ENCODE assay signal across 17 cellular contexts in the genomic region with DNA sequence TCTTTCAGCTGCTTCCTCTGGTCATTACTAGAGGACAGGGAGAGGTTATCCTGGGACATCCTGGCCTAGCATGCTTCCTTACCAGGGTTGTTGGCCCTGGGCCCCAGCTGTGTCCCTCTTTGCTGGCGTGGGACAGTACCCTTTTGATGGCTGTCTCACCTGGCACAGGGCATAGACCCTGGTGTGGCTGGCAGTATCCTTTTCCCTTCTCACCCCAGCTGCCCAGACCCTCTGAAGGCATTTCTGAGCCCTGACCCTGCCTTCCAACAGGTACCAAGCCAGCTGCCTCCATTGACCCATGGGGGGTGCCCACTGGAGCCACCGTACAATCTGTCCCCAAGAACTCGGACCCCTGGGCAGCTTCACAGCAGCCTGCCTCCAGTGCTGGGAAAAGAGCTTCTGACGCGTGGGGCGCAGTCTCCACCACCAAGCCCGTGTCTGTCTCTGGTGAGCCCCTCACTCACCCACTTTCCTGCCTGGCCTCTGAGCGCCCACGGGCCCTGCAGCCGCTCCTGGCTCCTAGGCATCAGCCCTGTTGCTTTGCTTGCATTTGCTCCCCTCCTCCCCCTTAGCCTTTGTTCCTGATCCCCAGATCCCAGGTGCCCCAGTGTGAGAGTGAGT. TPM values are rescaled to one million over a fixed set of nuclear protein-coding genes. Genes with fewer than 3 reads are reported as not detected.
"Had no signal": no experiment of that assay in that cellular context is flagged by ENCODE, and none has a peak within 500 bp of the region (broad histone marks: within the 10 kb centered on the region; RNA-seq: fewer than 3 reads in every experiment).

No MANE protein-coding gene starts in this region.

- ATAC-seq: activated T-helper 17 cell treated with anti-CD3 and anti-CD28 coated beads, Interleukin-2, amount 50 U/mL, for 72 hours; natural killer cell treated with Interleukin-12 subunit alpha and Interleukin-12 subunit beta and Interleukin-15 and Interleukin-18, amount 100 ng/mL, for 72 hours; right lobe of liver; stimulated activated effector memory CD8-positive, alpha-beta T cell treated with anti-CD3 and anti-CD28 coated beads, Interleukin-12 subunit alpha, Interleukin-12 subunit beta, amount 100 ng/mL, for 72 hours had no signal

- H3K4me3 Mint-ChIP-seq: activated CD4-positive, alpha-beta T cell treated with anti-CD3 and anti-CD28 coated beads, Interleukin-2, amount 10 ng/mL, durations not matched to agents 24 days and 14 days; activated naive CD4-positive, alpha-beta T cell treated with anti-CD3 and anti-CD28 coated beads, Interleukin-2, amount 10 ng/mL, durations not matched to agents 7 days and 5 days; activated T-helper 17 cell treated with anti-CD3 and anti-CD28 coated beads, Interleukin-2, amount 50 U/mL, for 72 hours; natural killer cell treated with Interleukin-12 subunit alpha and Interleukin-12 subunit beta and Interleukin-15 and Interleukin-18, amount 100 ng/mL, for 72 hours; stimulated activated effector memory CD8-positive, alpha-beta T cell treated with anti-CD3 and anti-CD28 coated beads, Interleukin-12 subunit alpha, Interleukin-12 subunit beta, amount 100 ng/mL, for 72 hours had no signal

- H3K4me1 ChIP-seq: ascending aorta, right lobe of liver, uterus had no signal

- H3K9me3 Mint-ChIP-seq: activated T-helper 17 cell treated with anti-CD3 and anti-CD28 coated beads, Interleukin-2, amount 50 U/mL, for 72 hours; natural killer cell treated with Interleukin-12 subunit alpha and Interleukin-12 subunit beta and Interleukin-15 and Interleukin-18, amount 100 ng/mL, for 72 hours had no signal

- H3K36me3 Mint-ChIP-seq: activated naive CD4-positive, alpha-beta T cell treated with anti-CD3 and anti-CD28 coated beads, Interleukin-2, amount 10 ng/mL, durations not matched to agents 7 days and 5 days had no signal

- H3K4me3 ChIP-seq: ascending aorta, right lobe of liver, thoracic aorta, uterus had no signal

- DNase-seq: activated CD4-positive, alpha-beta T cell treated with anti-CD3 and anti-CD28 coated beads, Interleukin-2, amount 10 ng/mL, durations not matched to agents 24 days and 14 days; activated naive CD4-positive, alpha-beta T cell treated with anti-CD3 and anti-CD28 coated beads, Interleukin-2, amount 10 ng/mL, durations not matched to agents 7 days and 5 days; mesendoderm; occipital lobe; stimulated activated CD4-positive, alpha-beta T cell treated with anti-CD3 and anti-CD28 coated beads, Interleukin-1b, Interleukin-23, amount 100 ng/mL, for 48 hours; WERI-Rb-1 had no signal

- H3K4me1 Mint-ChIP-seq: activated naive CD4-positive, alpha-beta T cell treated with anti-CD3 and anti-CD28 coated beads, Interleukin-2, amount 10 ng/mL, durations not matched to agents 7 days and 5 days had no signal

- H3K36me3 ChIP-seq: right lobe of liver, uterus, WERI-Rb-1 had no signal

- H3K9me3 ChIP-seq: uterus had no signal

- H3K27ac ChIP-seq: ascending aorta, right lobe of liver, thoracic aorta, uterus, WERI-Rb-1 had no signal

- H3K27me3 ChIP-seq: ascending aorta, right lobe of liver, uterus had no signal

- H3K27ac Mint-ChIP-seq: activated CD4-positive, alpha-beta T cell treated with anti-CD3 and anti-CD28 coated beads, Interleukin-2, amount 10 ng/mL, durations not matched to agents 24 days and 14 days; activated naive CD4-positive, alpha-beta T cell treated with anti-CD3 and anti-CD28 coated beads, Interleukin-2, amount 10 ng/mL, durations not matched to agents 7 days and 5 days; activated T-helper 17 cell treated with anti-CD3 and anti-CD28 coated beads, Interleukin-2, amount 50 U/mL, for 72 hours; natural killer cell treated with Interleukin-12 subunit alpha and Interleukin-12 subunit beta and Interleukin-15 and Interleukin-18, amount 100 ng/mL, for 72 hours; progenitor cell of endocrine pancreas; stimulated activated effector memory CD8-positive, alpha-beta T cell treated with anti-CD3 and anti-CD28 coated beads, Interleukin-12 subunit alpha, Interleukin-12 subunit beta, amount 100 ng/mL, for 72 hours had no signal

- H3K27me3 Mint-ChIP-seq: progenitor cell of endocrine pancreas had no signal

RNA-seq across cellular contexts. Expression of gene MFAP4, which starts 58.4 kb away (rescaled TPM):
- total RNA-seq: activated CD4-positive, alpha-beta T cell treated with anti-CD3 and anti-CD28 coated beads, Interleukin-2, amount 10 ng/mL, durations not matched to agents 24 days and 14 days; activated CD8-positive, alpha-beta memory T cell treated with anti-CD3 and anti-CD28 coated beads for 36 hours; activated T-helper 17 cell treated with anti-CD3 and anti-CD28 coated beads, Interleukin-2, amount 50 U/mL, for 72 hours; dermis microvascular lymphatic vessel endothelial cell; natural killer cell treated with Interleukin-12 subunit alpha and Interleukin-12 subunit beta and Interleukin-15 and Interleukin-18, amount 100 ng/mL, for 72 hours; T-helper 1 cell treated with Interleukin-12 subunit alpha and Interleukin-12 subunit beta and Interleukin-4 antibody, amounts not matched to agents 30 ng/mL and 1 ng/mL, for 36 hours had no signal
